ENCODE assay signal across 11 cellular contexts in the genomic region with DNA sequence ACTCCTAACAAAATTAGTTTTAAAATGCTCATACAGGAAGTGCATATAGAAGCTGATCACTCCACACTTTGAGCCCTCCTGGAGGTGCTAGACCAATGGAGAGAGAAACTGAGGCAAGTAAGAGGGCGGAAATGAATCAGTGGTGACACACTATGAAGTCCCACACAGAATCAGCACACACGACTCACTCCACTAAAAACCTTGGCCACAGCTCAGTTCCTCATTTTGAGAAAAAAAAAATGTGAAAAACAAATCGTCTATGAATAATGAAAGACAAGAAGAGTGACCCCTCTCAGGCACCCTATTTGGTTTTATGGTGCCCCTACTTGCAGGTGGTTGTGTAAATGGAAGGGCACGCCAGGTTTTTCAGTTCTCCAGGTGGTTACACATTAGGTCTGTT.
"Had no signal": no experiment of that assay in that cellular context is flagged by ENCODE, and none has a peak within 500 bp of the region (broad histone marks: within the 10 kb centered on the region; RNA-seq: fewer than 3 reads in every experiment).

No MANE protein-coding gene starts in this region.

- H3K36me3 ChIP-seq: brain microvascular endothelial cell, pancreas, stomach, thoracic aorta had no signal

- H3K4me3 ChIP-seq: pancreas, stomach, thoracic aorta had no signal

- H3K27me3 ChIP-seq: brain microvascular endothelial cell, pancreas, stomach had no signal

- FAIRE-seq: pancreas had no signal

- H3K27ac ChIP-seq: brain microvascular endothelial cell, pancreas, stomach, thoracic aorta had no signal

- ATAC-seq: activated T-cell treated with anti-CD3 and anti-CD28 coated beads, Interleukin-2, amount 50 U/mL, for 4 hours; pancreas had no signal

- H3K9me3 ChIP-seq: pancreas, thoracic aorta had no signal

- H3K4me1 ChIP-seq: pancreas, stomach had no signal

- DNase-seq: activated CD4-positive, alpha-beta memory T cell treated with anti-CD3 and anti-CD28 coated beads for 36 hours; activated CD4-positive, CD25-positive, alpha-beta regulatory T cell treated with anti-CD3 and anti-CD28 coated beads, Interleukin-2, amount 50 U/mL, for 72 hours; activated effector memory CD4-positive, alpha-beta T cell treated with anti-CD3 and anti-CD28 coated beads, Interleukin-2, amount 50 U/mL, for 16 hours; activated T-cell treated with anti-CD3 and anti-CD28 coated beads, Interleukin-2, amount 50 U/mL, for 4 hours; amygdala; brain microvascular endothelial cell; erythroblast; stimulated activated CD4-positive, alpha-beta T cell treated with anti-CD3 and anti-CD28 coated beads, Interleukin-4, amount 100 ng/mL, for 1 hour; stomach had no signal
